18 cellular contexts compared by ENCODE assay signal in the genomic region with DNA sequence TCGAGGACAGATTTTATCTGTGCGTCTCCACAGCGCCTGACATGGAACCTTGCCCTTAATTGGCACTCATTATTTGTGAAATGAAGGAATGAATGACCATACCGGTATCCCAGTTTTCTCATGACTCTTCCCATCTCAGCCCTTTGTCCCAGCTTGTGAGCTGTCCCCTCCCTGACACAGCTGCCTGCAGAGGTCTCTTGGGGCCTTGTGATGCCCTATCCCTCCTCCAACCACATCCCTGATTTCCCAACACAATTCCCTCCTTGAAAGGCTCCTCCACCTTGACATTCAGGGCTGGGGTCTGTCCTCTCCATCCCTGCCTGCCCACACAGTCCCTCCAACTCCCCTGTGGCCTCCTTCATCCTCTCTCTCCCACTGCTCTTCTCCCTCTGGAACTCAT. TPM values are rescaled to one million over a fixed set of nuclear protein-coding genes. Genes with fewer than 3 reads are reported as not detected.
DNase-seq lines count a peak whose midpoint lies in the region; ATAC-seq and TF ChIP-seq lines count a peak whose summit lies in the region.
"Had no signal": no experiment of that assay in that cellular context is flagged by ENCODE, and none has a peak within 500 bp of the region (broad histone marks: within the 10 kb centered on the region; RNA-seq: fewer than 3 reads in every experiment).

No MANE protein-coding gene starts in this region.

- peak in 1 of 5 donors; percentile 25 for DNase-seq in heart left ventricle
- no peak for DNase-seq in right cardiac atrium
- peak in 1 of 2 donors; percentile 46 for DNase-seq in gastrocnemius medialis
- DNase-seq in NCI-H1048 (lab: John Stamatoyannopoulos, UW): no peak
- DNase-seq in epidermal melanocyte (ENCODE audit: insufficient read length, low spot score): no peak
- DNase-seq in effector CD4-positive, alpha-beta T cell: no peak
- DNase-seq: activated CD4-positive, alpha-beta T cell treated with anti-CD3 and anti-CD28 coated beads, Interleukin-2, amount 50 U/mL, for 48 hours; activated naive CD4-positive, alpha-beta T cell treated with Interleukin-2 at 50 U/mL for 16 hours; activated T-cell treated with anti-CD3 and anti-CD28 coated beads for 4 hours; cortex of kidney; foreskin keratinocyte; NCI-H748 treated with DMSO at 0.1 percent for 48 hours; SIG-M5 had no signal

- H3K36me3 ChIP-seq in heart left ventricle (no peaks in the 10 kb centered on the region), gastroesophageal sphincter (peaks cover 0 to 6% of the 10 kb centered on the region in 2 donors), gastrocnemius medialis (no peaks in the 10 kb centered on the region)

- in situ Hi-C loops in gastrocnemius medialis (cut with MboI; ENCODE audit: low sequenced_read_pairs in 4 of 4): no loop called here

- H3K4me1 ChIP-seq in heart left ventricle (peaks cover 0 to 30% (median 19%) of the 10 kb centered on the region in 12 donors), right cardiac atrium (ENCODE audit: control insufficient read depth, insufficient read depth, low read length) (peaks cover 7% of the 10 kb centered on the region), gastroesophageal sphincter (peaks cover 0 to 34% (median 5%) of the 10 kb centered on the region in 3 donors), gastrocnemius medialis (peaks cover 20 to 25% of the 10 kb centered on the region in 2 donors)
- H3K4me1 ChIP-seq: foreskin keratinocyte had no signal

- H3K9me3 ChIP-seq in heart left ventricle (peaks cover 0 to 2% (median 0%) of the 10 kb centered on the region in 12 donors), right cardiac atrium (ENCODE audit: control insufficient read depth, low read length) (no peaks in the 10 kb centered on the region), gastroesophageal sphincter (no peaks in the 10 kb centered on the region), gastrocnemius medialis (no peaks in the 10 kb centered on the region)

- 70 to 83% (median 74%) methylated on average over 4 of the region's 4 CpGs for WGBS in heart left ventricle, 4 donors
- 78% methylated on average over 4 of the region's 4 CpGs for WGBS in right cardiac atrium
- 92 to 100% methylated on average over 3 to 4 of the region's 4 CpGs for WGBS in gastroesophageal sphincter (ENCODE audit: low coverage in 1 of 2), 2 donors

- ATAC-seq in heart left ventricle (peak in 3 of 4 donors; percentile 32 to 48 (median 40)), right cardiac atrium (no peak), gastroesophageal sphincter (no peak), gastrocnemius medialis (no peak), GM18519 (IDR thresholded peaks at IDR 0.05; ENCODE audit: low FRiP score, unreplicated experiment) (no peak)
- ATAC-seq: foreskin keratinocyte; HCT116; stimulated activated effector memory CD8-positive, alpha-beta T cell treated with anti-CD3 and anti-CD28 coated beads, Interleukin-12 subunit alpha, Interleukin-12 subunit beta, amount 100 ng/mL, for 72 hours had no signal

- TF ChIP-seq CTCF in heart left ventricle (IDR thresholded peaks at IDR 0.05) (no peak), gastroesophageal sphincter (IDR thresholded peaks at IDR 0.05) (no peak), gastrocnemius medialis (IDR thresholded peaks at IDR 0.05 in 4 of 5, conservative IDR thresholded peaks at IDR 0.05 in 1 of 5) (no peak)

- H3K27ac ChIP-seq in heart left ventricle (peak overlapping the region in 11 of 12 donors; percentile 13 to 84 (median 61)), right cardiac atrium (ENCODE audit: low read length) (no peak overlapping the region), gastroesophageal sphincter (peak overlapping the region in 3 of 4 donors; percentile 61 to 71 (median 68)), gastrocnemius medialis (peak overlapping the region; percentile 26 to 63 (median 52))
- H3K27ac ChIP-seq: foreskin keratinocyte had no signal

- no peaks in the 10 kb centered on the region for H3K27me3 ChIP-seq in heart left ventricle
- no peaks in the 10 kb centered on the region for H3K27me3 ChIP-seq in right cardiac atrium (ENCODE audit: control insufficient read depth, insufficient read depth)
- no peaks in the 10 kb centered on the region for H3K27me3 ChIP-seq in gastroesophageal sphincter
- no peaks in the 10 kb centered on the region for H3K27me3 ChIP-seq in gastrocnemius medialis
- H3K27me3 ChIP-seq: foreskin keratinocyte had no signal

- intact Hi-C loops in heart left ventricle (cut with DNase I) (loop anchor here in 3 of 10 donors (10.0 kb wide), 3 partner anchors 75 to 305 kb away; no protein-coding TSS in a partner anchor), right cardiac atrium (cut with DNase I) (no loop called here), gastrocnemius medialis (cut with DNase I; ENCODE audit: low total_unique reads) (loop anchor here (5.0 kb wide), 1 partner anchor 103 kb away; no protein-coding TSS in a partner anchor)

- TF ChIP-seq EP300 in gastroesophageal sphincter (IDR thresholded peaks at IDR 0.05): no peak

- H3K4me3 ChIP-seq in heart left ventricle: no peak overlapping the region
- H3K4me3 ChIP-seq in right cardiac atrium (ENCODE audit: low read length): no peak overlapping the region
- no peak overlapping the region for H3K4me3 ChIP-seq in gastroesophageal sphincter
- H3K4me3 ChIP-seq in gastrocnemius medialis: no peak overlapping the region

- TF ChIP-seq POLR2A in heart left ventricle (IDR thresholded peaks at IDR 0.05): no peak
- no peak for TF ChIP-seq POLR2A in gastroesophageal sphincter (IDR thresholded peaks at IDR 0.05)
- TF ChIP-seq POLR2A in gastrocnemius medialis (IDR thresholded peaks at IDR 0.05): no peak

RNA-seq across cellular contexts. Expression of a gene that starts 35.4 kb away (rescaled TPM):
- total RNA-seq in heart left ventricle: 100 to 1,000 TPM in 1 of 9 donors, 10 to 100 TPM in 8; 47.0 to 120 (median 77.4) TPM
- polyA plus RNA-seq in heart left ventricle: 10 to 100 TPM; 18.2 to 77.3 TPM
- 10 to 100 TPM; 53.6 to 88.3 (median 68.7) TPM for total RNA-seq in right cardiac atrium
- 42.2 TPM for polyA plus RNA-seq in right cardiac atrium
- 100 to 1,000 TPM; 113 to 149 (median 122) TPM for total RNA-seq in gastroesophageal sphincter
- total RNA-seq in gastrocnemius medialis: 100 to 1,000 TPM in 2 of 4 donors, 10 to 100 TPM in 2; 87.1 to 115 (median 99.6) TPM
- total RNA-seq: OCI-LY7 had no signal

Comparison
In these comparisons a context has a peak if more than half of its experiments do, and no peak if none do; other contexts are left out.
1. ATAC-seq: peak in heart left ventricle (3 of 4); none in right cardiac atrium (0 of 2), gastroesophageal sphincter (single experiment), gastrocnemius medialis (0 of 2) and GM18519 (single experiment).